Comparison of ENCODE assay signal across 19 cellular contexts in the genomic region with DNA sequence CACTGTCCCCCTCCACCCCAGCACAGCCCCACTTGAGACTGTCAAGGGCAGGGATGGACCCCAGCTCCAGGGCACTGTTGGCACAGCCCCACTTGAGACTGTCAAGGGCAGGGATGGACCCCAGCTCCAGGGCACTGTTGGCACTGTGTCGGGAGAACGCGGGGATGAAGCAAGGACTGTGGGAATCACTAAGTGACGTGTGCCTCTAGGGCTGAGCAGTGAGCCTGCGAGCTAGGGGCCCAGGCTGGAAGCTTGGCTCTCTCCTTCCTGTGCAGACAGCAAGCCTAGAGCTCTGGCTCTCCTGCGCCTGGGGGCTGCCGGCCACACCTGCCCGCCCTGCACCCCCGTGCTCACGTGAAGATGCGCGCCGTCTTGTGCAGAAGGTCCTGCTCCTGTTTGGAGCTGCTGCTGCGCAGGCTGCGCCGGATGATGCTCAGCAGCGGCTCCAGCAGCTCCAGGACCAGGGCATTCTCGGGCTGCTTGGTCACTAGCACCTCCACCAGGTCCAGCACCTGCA. TPM values are rescaled to one million over a fixed set of nuclear protein-coding genes. Genes with fewer than 3 reads are reported as not detected.
DNase-seq lines count a peak whose midpoint lies in the region; ATAC-seq, FAIRE-seq and TF ChIP-seq lines count a peak whose summit lies in the region.
"Had no signal": no experiment of that assay in that cellular context is flagged by ENCODE, and none has a peak within 500 bp of the region (broad histone marks: within the 10 kb centered on the region; RNA-seq: fewer than 3 reads in every experiment).

No MANE protein-coding gene starts in this region.

- no peak overlapping the region for H2AFZ ChIP-seq in H1 (ENCODE audit: low read length)

- TF ChIP-seq CTCF in CD14-positive monocyte (IDR thresholded peaks at IDR 0.05), result no peak
- no peak for TF ChIP-seq CTCF in GM06990 (IDR thresholded peaks at IDR 0.05; ENCODE audit: insufficient read depth, low read length, poor library complexity, severe bottlenecking)
- TF ChIP-seq CTCF in H1 (IDR thresholded peaks at IDR 0.05; ENCODE audit: control extremely low read depth in 1 of 3, insufficient read depth in 1 of 3, low read depth in 1 of 3, low read length in 3 of 3), result no peak
- no peak for TF ChIP-seq CTCF in sigmoid colon (IDR thresholded peaks at IDR 0.05)
- TF ChIP-seq CTCF in CD8-positive, alpha-beta T cell (IDR thresholded peaks at IDR 0.05), result no peak

- H4K5ac ChIP-seq in H1 (ENCODE audit: insufficient read length, low read depth, low read length), result no peak overlapping the region

- POLR2A ChIA-PET in H1 (lab: Charles Lee; ENCODE audit: partially characterized antibody), result interaction anchor here (0.6 to 37.1 kb wide), 6 partner anchors 3 to 411 kb away, joined by 3 to 546 read pairs (median 4); a partner anchor contains a TSS
- POLR2A ChIA-PET in CD8-positive, alpha-beta T cell (lab: Charles Lee), result no interaction called here

- H3K79me1 ChIP-seq in H1 (ENCODE audit: low read depth, low read length), result no peaks in the 10 kb centered on the region; the same call in 1 of the 2 replicates

- H3K23ac ChIP-seq in H1 (ENCODE audit: insufficient read length), result no peak overlapping the region

- peaks cover 56% of the 10 kb centered on the region for H3K36me3 ChIP-seq in GM06990 (ENCODE audit: control insufficient read depth, insufficient read depth, low read length)
- H3K36me3 ChIP-seq in H1 (ENCODE audit: control insufficient read depth in 2 of 4, insufficient read depth in 4 of 4, low read length in 3 of 4), result peaks cover 47 to 91% (median 67%) of the 10 kb centered on the region in 4 experiments
- peaks cover 14 to 98% (median 80%) of the 10 kb centered on the region in 4 donors for H3K36me3 ChIP-seq in sigmoid colon
- peaks cover 55% of the 10 kb centered on the region for H3K36me3 ChIP-seq in CD8-positive, alpha-beta T cell (ENCODE audit: insufficient read depth, low read length)

- no peak overlapping the region for H3K56ac ChIP-seq in H1 (replicated peaks; ENCODE audit: insufficient read length, low read depth, low read length)

- TF ChIP-seq EP300 in H1 (IDR thresholded peaks at IDR 0.05; ENCODE audit: borderline replicate concordance in 1 of 2, low read depth in 2 of 2, low read length in 2 of 2) (no peak), sigmoid colon (IDR thresholded peaks at IDR 0.05) (no peak)

- no peaks in the 10 kb centered on the region for H3K4me1 Mint-ChIP-seq in CD14-positive monocyte
- H3K4me1 Mint-ChIP-seq in CD8-positive, alpha-beta T cell (ENCODE audit: low read depth), result no peaks in the 10 kb centered on the region

- H2AK5ac ChIP-seq in H1 (ENCODE audit: low read depth, low read length), result no peak overlapping the region

- H3K27ac Mint-ChIP-seq in CD14-positive monocyte, result peak overlapping the region in 1 of 7 donors; percentile 33
- H3K27ac Mint-ChIP-seq in CD8-positive, alpha-beta T cell, result no peak overlapping the region

- H4K91ac ChIP-seq in H1 (replicated peaks; ENCODE audit: insufficient read length, low read length), result no peak overlapping the region

- H3K18ac ChIP-seq in H1 (ENCODE audit: extremely low read depth, low read length), result no peak overlapping the region

- H2BK15ac ChIP-seq in H1 (ENCODE audit: low read length), result no peak overlapping the region

- TF ChIP-seq POLR2A in H1 (IDR thresholded peaks at IDR 0.05; ENCODE audit: control extremely low read depth in 1 of 2, low read depth in 2 of 2, low read length in 2 of 2) (no peak), sigmoid colon (IDR thresholded peaks at IDR 0.05) (no peak)

- intact Hi-C loops in CD14-positive monocyte (cut with micrococcal nuclease) (no loop called here), sigmoid colon (cut with DNase I) (no loop called here)
- intact Hi-C loops in CD8-positive, alpha-beta T cell (cut with DNase I, micrococcal nuclease), result no loop called here

- DNase-seq in CD14-positive monocyte (ENCODE audit: low spot score), result peak; percentile 42
- peak; percentile 16 for DNase-seq in GM06990 (ENCODE audit: extremely low read depth, insufficient read length)
- no peak for DNase-seq in H1 (ENCODE audit: low read depth in 1 of 2, low spot score in 2 of 2)
- peak; percentile 61 for DNase-seq in sigmoid colon
- DNase-seq in CD8-positive, alpha-beta T cell, result no peak
- no peak for DNase-seq in NCI-H1092 (lab: John Stamatoyannopoulos, UW)
- DNase-seq in AG20443 (ENCODE audit: low spot score), result no peak
- no peak for DNase-seq in activated CD4-positive, alpha-beta T cell treated with anti-CD3 and anti-CD28 coated beads for 1 hour
- DNase-seq: BE2C; Caco-2; CD8-positive, alpha-beta memory T cell; DMS53 had no signal

- H3K27ac ChIP-seq in H1 (ENCODE audit: low read depth, low read length), result no peak overlapping the region
- H3K27ac ChIP-seq in sigmoid colon, result no peak overlapping the region
- H3K27ac ChIP-seq in CD8-positive, alpha-beta T cell (ENCODE audit: low read depth, low read length), result no peak overlapping the region
- H3K27ac ChIP-seq: C4-2B, HL-60 had no signal

- H3K36me3 Mint-ChIP-seq in CD14-positive monocyte, result peaks cover 55 to 95% of the 10 kb centered on the region in 2 donors
- peaks cover 67% of the 10 kb centered on the region for H3K36me3 Mint-ChIP-seq in CD8-positive, alpha-beta T cell

- peak overlapping the region; percentile 28; the same call in 1 of the 2 replicates for H4K8ac ChIP-seq in H1 (ENCODE audit: extremely low read depth, insufficient read depth, low read length)

- 94% methylated on average over 18 of the region's 18 CpGs; no CpG with 5 or more reads in 1 of the 2 experiments for WGBS in H1 (ENCODE audit: extremely low coverage in 1 of 2, insufficient coverage in 1 of 2, insufficient read length in 1 of 2, insufficient replicate concordance in 2 of 2, low coverage in 1 of 2, low lambda C conversion rate in 2 of 2, missing lambda C conversion rate in 1 of 2), 2 experiments
- WGBS in sigmoid colon, 2 donors, result 95 to 96% methylated on average over 18 of the region's 18 CpGs

- no peak for TF ChIP-seq RAD21 in H1 (IDR thresholded peaks at IDR 0.05 in 1 of 2, conservative IDR thresholded peaks at IDR 0.05 in 1 of 2; ENCODE audit: low read depth in 2 of 2, low read length in 2 of 2)

- H2BK20ac ChIP-seq in H1 (ENCODE audit: low read length), result no peak overlapping the region

- no peaks in the 10 kb centered on the region for H3K79me2 ChIP-seq in H1 (ENCODE audit: control insufficient read depth in 1 of 2, insufficient read depth in 2 of 2, low read length in 2 of 2)

- no peak overlapping the region for H2BK5ac ChIP-seq in H1 (ENCODE audit: low read depth, low read length)

- H3K27me3 Mint-ChIP-seq in CD14-positive monocyte (ENCODE audit: low read depth in 3 of 3), result peaks cover 0 to 6% (median 3%) of the 10 kb centered on the region in 3 donors
- no peaks in the 10 kb centered on the region for H3K27me3 Mint-ChIP-seq in CD8-positive, alpha-beta T cell (ENCODE audit: low read depth)
- H3K27me3 Mint-ChIP-seq: CD8-positive, alpha-beta memory T cell had no signal

- H3K4me3 Mint-ChIP-seq in CD14-positive monocyte, result no peak overlapping the region
- H3K4me3 Mint-ChIP-seq in CD8-positive, alpha-beta T cell, result no peak overlapping the region
- H3K4me3 Mint-ChIP-seq: CD8-positive, alpha-beta memory T cell had no signal

- H3K14ac ChIP-seq in H1 (ENCODE audit: insufficient read length), result no peak overlapping the region

- no peak overlapping the region for H2BK12ac ChIP-seq in H1 (ENCODE audit: low read depth, low read length)

- FAIRE-seq in H1 (lab: Jason Lieb, UNC), result no peak
- FAIRE-seq: A204.1, GM12878, GM18507, H54 had no signal

- H3K4me3 ChIP-seq in GM06990 (replicated peaks; ENCODE audit: low read depth, low read length), result no peak overlapping the region
- H3K4me3 ChIP-seq in H1 (ENCODE audit: extremely low read depth in 1 of 4, insufficient read depth in 2 of 4, low read depth in 3 of 4, low read length in 4 of 4), result no peak overlapping the region
- no peak overlapping the region for H3K4me3 ChIP-seq in sigmoid colon
- H3K4me3 ChIP-seq in CD8-positive, alpha-beta T cell (ENCODE audit: low read depth, low read length), result no peak overlapping the region
- H3K4me3 ChIP-seq: GM12878 had no signal

- CTCF ChIA-PET in H1 (lab: Charles Lee; ENCODE audit: partially characterized antibody), result interaction anchor here (0.8 to 2.7 kb wide), 5 partner anchors 15 to 123 kb away, joined by 3 to 10 read pairs (median 4); a partner anchor contains a TSS
- CTCF ChIA-PET in CD8-positive, alpha-beta T cell (lab: Charles Lee), result no interaction called here

- H3K4ac ChIP-seq in H1 (replicated peaks; ENCODE audit: insufficient read length, low read depth, low read length), result no peak overlapping the region

- no peak overlapping the region for H2BK120ac ChIP-seq in H1 (replicated peaks; ENCODE audit: low read depth, low read length)

- peaks cover 12 to 38% of the 10 kb centered on the region in 2 experiments for H4K20me1 ChIP-seq in H1 (replicated peaks in 1 of 2; ENCODE audit: control insufficient read depth in 1 of 2, insufficient read depth in 2 of 2, low read length in 2 of 2)

- H3K4me1 ChIP-seq in H1 (replicated peaks in 1 of 4; ENCODE audit: control insufficient read depth in 3 of 4, insufficient read depth in 4 of 4, low read length in 3 of 4) (no peaks in the 10 kb centered on the region; a peak in 1 of 7 replicates), sigmoid colon (no peaks in the 10 kb centered on the region)
- no peaks in the 10 kb centered on the region for H3K4me1 ChIP-seq in CD8-positive, alpha-beta T cell (ENCODE audit: insufficient read depth, low read length)
- H3K4me1 ChIP-seq: BE2C, Caco-2 had no signal

- no peaks in the 10 kb centered on the region for H3K9me3 Mint-ChIP-seq in CD14-positive monocyte
- H3K9me3 Mint-ChIP-seq in CD8-positive, alpha-beta T cell, result no peaks in the 10 kb centered on the region
- H3K9me3 Mint-ChIP-seq: CD8-positive, alpha-beta memory T cell had no signal

- no peak overlapping the region for H3K9ac ChIP-seq in H1 (replicated peaks in 1 of 4; ENCODE audit: extremely low read depth in 1 of 4, low read depth in 3 of 4, low read length in 3 of 4)

- ATAC-seq in CD8-positive, alpha-beta T cell, result no peak
- ATAC-seq: GM12878, HCT116 had no signal

- H3K9me3 ChIP-seq in H1 (ENCODE audit: insufficient read depth in 2 of 2, low read depth in 1 of 2, low read length in 1 of 2), result no peaks in the 10 kb centered on the region
- H3K9me3 ChIP-seq in sigmoid colon, result no peaks in the 10 kb centered on the region
- no peaks in the 10 kb centered on the region for H3K9me3 ChIP-seq in CD8-positive, alpha-beta T cell (ENCODE audit: low read length)
- H3K9me3 ChIP-seq: BE2C, Caco-2 had no signal

- no peaks in the 10 kb centered on the region for H3K27me3 ChIP-seq in GM06990 (replicated peaks; ENCODE audit: control insufficient read depth, insufficient read depth, low read length)
- no peaks in the 10 kb centered on the region for H3K27me3 ChIP-seq in H1 (replicated peaks in 1 of 4; ENCODE audit: control insufficient read depth in 3 of 4, extremely low read depth in 1 of 4, insufficient read depth in 3 of 4, low read length in 3 of 4)
- no peaks in the 10 kb centered on the region for H3K27me3 ChIP-seq in sigmoid colon
- H3K27me3 ChIP-seq in CD8-positive, alpha-beta T cell (ENCODE audit: insufficient read depth, low read length), result no peaks in the 10 kb centered on the region
- H3K27me3 ChIP-seq: BE2C had no signal

- no peak overlapping the region for H3K4me2 ChIP-seq in H1 (ENCODE audit: insufficient read depth in 1 of 2, low read depth in 2 of 2, low read length in 2 of 2)

- no peaks in the 10 kb centered on the region for H3K23me2 ChIP-seq in H1 (ENCODE audit: low read depth, low read length)

RNA-seq across cellular contexts. Expression of a gene that starts 11.0 kb away (rescaled TPM):
- 1 to 10 TPM; 4.2 to 5.3 TPM for polyA plus RNA-seq in CD14-positive monocyte
- total RNA-seq in H1 (2021; fragmentation: NEBNext Ultra II Directional; extraction: Animal tissue kit (Norgen Biotek cat#: 25700)), result 151 and 153 TPM in 2 replicates
- polyA plus RNA-seq in H1 (2011; rRNA removed), result 46.8 and 79.9 TPM in 2 replicates
- polyA plus RNA-seq in H1 (2011; cell fraction: cytosol; rRNA removed), result 58.4 TPM
- polyA plus RNA-seq in H1 (2011; cell fraction: nucleus; rRNA removed), result 266 TPM
- polyA plus RNA-seq in H1 (2012, experiment 1 of 2), result 98.7 to 125 TPM (median 120 TPM) in 4 replicates
- 114 TPM for polyA plus RNA-seq in H1 (2012, experiment 2 of 2)
- polyA plus RNA-seq in H1 (2013, experiment 1 of 2), result 74.0 TPM
- 63.6 TPM for polyA plus RNA-seq in H1 (2013, experiment 2 of 2)
- polyA minus RNA-seq in H1 (2011; rRNA and poly(A)+ RNA removed), result 87.5 and 109 TPM in 2 replicates
- 88.4 TPM for polyA minus RNA-seq in H1 (2011; cell fraction: cytosol; rRNA and poly(A)+ RNA removed)
- polyA minus RNA-seq in H1 (2011; cell fraction: nucleus; rRNA and poly(A)+ RNA removed), result 116 TPM
- 10 to 100 TPM; 23.2 to 32.4 (median 27.4) TPM for total RNA-seq in sigmoid colon
- polyA plus RNA-seq in sigmoid colon, result 10 to 100 TPM in 1 of 3 donors, 1 to 10 TPM in 2; 6.6 to 44.5 (median 7.4) TPM
- 10 to 100 TPM; 69.8 to 71.8 TPM for total RNA-seq in CD8-positive, alpha-beta T cell

RNA-seq across cellular contexts. Expression of a gene that starts 16.2 kb away (rescaled TPM):
- not detected for polyA plus RNA-seq in CD14-positive monocyte
- total RNA-seq in H1 (2021; fragmentation: NEBNext Ultra II Directional; extraction: Animal tissue kit (Norgen Biotek cat#: 25700)), result not detected in 2 replicates
- polyA plus RNA-seq in H1 (2011; rRNA removed), result 0.18 and 0.30 TPM in 2 replicates
- polyA plus RNA-seq in H1 (2011; cell fraction: cytosol; rRNA removed), result 0.16 TPM
- polyA plus RNA-seq in H1 (2011; cell fraction: nucleus; rRNA removed), result 0.04 TPM
- polyA plus RNA-seq in H1 (2012, experiment 1 of 2), result 0.11 to 0.15 TPM in 2 of 4 replicates, not detected in the others
- polyA plus RNA-seq in H1 (2012, experiment 2 of 2), result not detected
- polyA plus RNA-seq in H1 (2013, experiment 1 of 2), result 0.02 TPM
- 0.07 TPM for polyA plus RNA-seq in H1 (2013, experiment 2 of 2)
- polyA minus RNA-seq in H1 (2011; rRNA and poly(A)+ RNA removed), result 0.09 TPM in 1 of 2 replicates, not detected in the other
- polyA minus RNA-seq in H1 (2011; cell fraction: cytosol; rRNA and poly(A)+ RNA removed), result not detected
- polyA minus RNA-seq in H1 (2011; cell fraction: nucleus; rRNA and poly(A)+ RNA removed), result 0.90 TPM
- 1 to 10 TPM in 1 of 4 donors, under 1 TPM in 1, not detected in 2; 0.71 to 3.0 TPM for total RNA-seq in sigmoid colon
- polyA plus RNA-seq in sigmoid colon, result 10 to 100 TPM; 22.2 to 94.4 (median 28.4) TPM
- total RNA-seq in CD8-positive, alpha-beta T cell, result not detected
- total RNA-seq: Caco-2; CD8-positive, alpha-beta memory T cell had no signal
- polyA plus RNA-seq: CD8-positive, alpha-beta memory T cell had no signal

RNA-seq across cellular contexts. Expression of a gene that starts 40.1 kb away (rescaled TPM):
- polyA plus RNA-seq in CD14-positive monocyte, result under 1 TPM in 1 of 2 donors, not detected in 1; 0.08 TPM
- total RNA-seq in H1 (2021; fragmentation: NEBNext Ultra II Directional; extraction: Animal tissue kit (Norgen Biotek cat#: 25700)), result 3.7 and 4.5 TPM in 2 replicates
- polyA plus RNA-seq in H1 (2011; rRNA removed), result 3.6 and 4.6 TPM in 2 replicates
- 3.4 TPM for polyA plus RNA-seq in H1 (2011; cell fraction: cytosol; rRNA removed)
- polyA plus RNA-seq in H1 (2011; cell fraction: nucleus; rRNA removed), result 4.5 TPM
- polyA plus RNA-seq in H1 (2012, experiment 1 of 2), result 3.3 to 6.3 TPM (median 4.1 TPM) in 4 replicates
- 4.5 TPM for polyA plus RNA-seq in H1 (2012, experiment 2 of 2)
- 2.9 TPM for polyA plus RNA-seq in H1 (2013, experiment 1 of 2)
- 2.2 TPM for polyA plus RNA-seq in H1 (2013, experiment 2 of 2)
- 3.0 and 3.1 TPM in 2 replicates for polyA minus RNA-seq in H1 (2011; rRNA and poly(A)+ RNA removed)
- 4.0 TPM for polyA minus RNA-seq in H1 (2011; cell fraction: cytosol; rRNA and poly(A)+ RNA removed)
- polyA minus RNA-seq in H1 (2011; cell fraction: nucleus; rRNA and poly(A)+ RNA removed), result 2.3 TPM
- total RNA-seq in sigmoid colon, result 1 to 10 TPM in 3 of 4 donors, under 1 TPM in 1; 0.33 to 1.9 (median 1.6) TPM
- under 1 TPM in 2 of 3 donors, not detected in 1; 0.45 to 0.60 TPM for polyA plus RNA-seq in sigmoid colon
- not detected for total RNA-seq in CD8-positive, alpha-beta T cell
- total RNA-seq: CD8-positive, alpha-beta memory T cell; GM12878 had no signal
- polyA plus RNA-seq: CD8-positive, alpha-beta memory T cell; GM12878 had no signal

RNA-seq across cellular contexts. Expression of a gene that starts 45.5 kb away (rescaled TPM):
- polyA plus RNA-seq in CD14-positive monocyte (under 1 TPM in 1 of 2 donors, not detected in 1; 0.33 TPM), H1 (2011; rRNA removed) (1.2 and 1.9 TPM in 2 replicates), sigmoid colon (10 to 100 TPM in 2 of 3 donors, 1 to 10 TPM in 1; 6.6 to 40.5 (median 12.0) TPM)
- total RNA-seq in H1 (2021; fragmentation: NEBNext Ultra II Directional; extraction: Animal tissue kit (Norgen Biotek cat#: 25700)), result 0.98 and 1.5 TPM in 2 replicates
- 1.5 TPM for polyA plus RNA-seq in H1 (2011; cell fraction: cytosol; rRNA removed)
- polyA plus RNA-seq in H1 (2011; cell fraction: nucleus; rRNA removed), result 2.6 TPM
- polyA plus RNA-seq in H1 (2012, experiment 1 of 2), result 0.51 to 1.6 TPM (median 1.4 TPM) in 4 replicates
- polyA plus RNA-seq in H1 (2012, experiment 2 of 2), result 1.4 TPM
- 0.77 TPM for polyA plus RNA-seq in H1 (2013, experiment 1 of 2)
- polyA plus RNA-seq in H1 (2013, experiment 2 of 2), result 0.83 TPM
- polyA minus RNA-seq in H1 (2011; rRNA and poly(A)+ RNA removed), result 0.35 and 1.6 TPM in 2 replicates
- polyA minus RNA-seq in H1 (2011; cell fraction: cytosol; rRNA and poly(A)+ RNA removed), result 0.59 TPM
- polyA minus RNA-seq in H1 (2011; cell fraction: nucleus; rRNA and poly(A)+ RNA removed), result 1.5 TPM
- total RNA-seq in sigmoid colon, result 10 to 100 TPM in 1 of 4 donors, 1 to 10 TPM in 3; 5.3 to 10.8 (median 8.3) TPM
- total RNA-seq in CD8-positive, alpha-beta T cell, result 1 to 10 TPM in 1 of 2 experiments, under 1 TPM in 1; 0.64 to 1.1 TPM

Comparison
In these comparisons a context has a peak if more than half of its experiments do, and no peak if none do; other contexts are left out.
1. DNase-seq: peak in CD14-positive monocyte (single experiment), GM06990 (single experiment) and sigmoid colon (single experiment); none in H1 (0 of 2), CD8-positive, alpha-beta T cell (0 of 7), NCI-H1092 (single experiment), AG20443 (single experiment) and activated CD4-positive, alpha-beta T cell treated with anti-CD3 and anti-CD28 coated beads for 1 hour (single experiment).